Comparison of ENCODE assay signal across 7 cellular contexts in the genomic region with DNA sequence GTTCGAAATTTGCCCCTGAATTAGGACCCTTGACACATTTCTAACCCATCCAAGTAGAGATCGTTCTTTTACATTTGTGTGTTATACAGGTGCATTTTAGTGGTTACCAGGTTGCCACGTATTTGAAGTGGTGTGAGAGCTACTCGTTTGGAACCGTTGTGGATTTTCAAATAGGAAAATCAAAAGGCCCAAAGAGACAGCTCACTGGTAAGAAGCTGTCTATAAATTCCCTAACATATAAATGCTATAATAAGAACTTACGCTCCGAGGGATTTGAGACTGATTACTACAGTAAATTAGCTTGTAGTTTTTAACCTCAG. TPM values are rescaled to one million over a fixed set of nuclear protein-coding genes. Genes with fewer than 3 reads are reported as not detected.
DNase-seq lines count a peak whose midpoint lies in the region; ATAC-seq and TF ChIP-seq lines count a peak whose summit lies in the region.

No MANE protein-coding gene starts in this region.

- H3K4me1 Mint-ChIP-seq in naive B cell, result peaks cover 37 to 38% (median 37%) of the 10 kb centered on the region in 3 donors

- no peaks in the 10 kb centered on the region for H3K9me3 Mint-ChIP-seq in naive B cell

- H3K36me3 Mint-ChIP-seq in naive B cell, result no peaks in the 10 kb centered on the region

- no peaks in the 10 kb centered on the region for H3K27me3 Mint-ChIP-seq in naive B cell

- H3K27ac Mint-ChIP-seq in naive B cell, result peak overlapping the region; percentile 98 to 100 (median 99)

- no peak for TF ChIP-seq CTCF in GM12864 (IDR thresholded peaks at IDR 0.05; ENCODE audit: low read depth, low read length, missing control alignments)

- peak overlapping the region; percentile 93 to 100 (median 98) for H3K4me3 Mint-ChIP-seq in naive B cell

- DNase-seq in GM12864 (ENCODE audit: low read depth) (no peak), NCI-H345 (lab: John Stamatoyannopoulos, UW) (peak; percentile 54), cerebellar cortex (ENCODE audit: low spot score) (peak; percentile 50), naive B cell (no peak), T1000 (lab: John Stamatoyannopoulos, UW) (no peak)

- ATAC-seq in naive B cell (ENCODE audit: low read depth in 2 of 2), result no peak
- ATAC-seq in HG02610 (IDR thresholded peaks at IDR 0.05; ENCODE audit: unreplicated experiment), result no peak
- no peak for ATAC-seq in GM19455 (IDR thresholded peaks at IDR 0.05; ENCODE audit: unreplicated experiment)

- H3K4me3 ChIP-seq in GM12864 (ENCODE audit: low read depth, low read length), result peak overlapping the region; percentile 81

RNA-seq across cellular contexts. Expression of a gene that starts 1.6 kb away (rescaled TPM):
- 10 to 100 TPM in 2 of 6 donors, 1 to 10 TPM in 4; 3.2 to 18.5 (median 8.8) TPM for polyA plus RNA-seq in naive B cell (ENCODE audit: low read depth in 6 of 6)

Comparison
In these comparisons a context has a peak if more than half of its experiments do, and no peak if none do; other contexts are left out.
1. DNase-seq: peak in NCI-H345 (single experiment) and cerebellar cortex (single experiment); none in GM12864 (single experiment), naive B cell (single experiment) and T1000 (single experiment).